Comparison of ENCODE assay signal across 1 cellular context in the genomic region with DNA sequence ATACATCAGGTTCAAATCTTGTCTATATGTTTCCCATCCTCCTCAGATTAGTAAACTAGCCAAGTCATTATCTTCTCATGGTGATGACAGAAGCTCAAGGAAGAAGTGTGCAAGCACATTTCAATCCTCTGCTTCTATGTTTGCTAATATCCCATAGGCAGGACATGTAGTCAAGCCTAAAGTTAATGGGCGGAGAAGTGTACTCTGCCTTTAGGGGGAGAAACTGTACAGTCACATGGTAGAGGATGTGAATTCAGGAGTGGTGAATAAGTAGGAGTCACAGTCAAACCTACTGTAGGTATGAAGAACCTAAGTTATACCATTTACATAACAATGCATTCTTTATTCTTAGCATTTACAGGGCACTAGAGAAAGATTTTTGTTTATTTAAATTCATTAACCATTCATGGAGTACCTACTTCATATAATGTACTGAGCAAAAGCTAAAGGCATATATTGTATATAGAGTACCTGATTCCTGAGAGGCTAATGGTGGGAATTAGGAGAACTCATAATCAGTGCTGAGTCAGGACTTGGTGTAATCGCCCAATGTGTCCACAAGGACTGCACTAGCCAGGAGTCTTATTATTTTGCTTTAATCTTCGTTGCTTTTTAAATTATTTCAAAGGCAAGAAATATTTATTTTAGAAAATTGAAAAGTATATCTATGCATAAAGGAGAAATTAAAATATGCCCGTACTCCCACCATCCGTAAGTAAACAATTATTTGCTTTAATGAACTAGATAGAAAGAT.
A peak's percentile ranks its signal among the peaks of the same experiment; 100 is the strongest.
TF ChIP-seq lines count a peak whose summit lies in the region.

No MANE protein-coding gene starts in this region.

TF ChIP-seq in IMR-90, 13 proteins besides CTCF, POLR2A, EP300 and RAD21:
- TF ChIP-seq MAZ (IDR thresholded peaks at IDR 0.05; ENCODE audit: borderline replicate concordance, low read depth, low read length) (no peak), NFE2L2 (IDR thresholded peaks at IDR 0.05; ENCODE audit: low read depth, low read length) (no peak), MXI1 (IDR thresholded peaks at IDR 0.05; ENCODE audit: borderline replicate concordance, low read depth, low read length) (no peak), MAFK (IDR thresholded peaks at IDR 0.05; ENCODE audit: low read depth, low read length) (peak; percentile 46; the same call in 1 of the 2 replicates), FOS (IDR thresholded peaks at IDR 0.05; ENCODE audit: low read depth, low read length) (no peak)
- TF ChIP-seq, protein P1, sequence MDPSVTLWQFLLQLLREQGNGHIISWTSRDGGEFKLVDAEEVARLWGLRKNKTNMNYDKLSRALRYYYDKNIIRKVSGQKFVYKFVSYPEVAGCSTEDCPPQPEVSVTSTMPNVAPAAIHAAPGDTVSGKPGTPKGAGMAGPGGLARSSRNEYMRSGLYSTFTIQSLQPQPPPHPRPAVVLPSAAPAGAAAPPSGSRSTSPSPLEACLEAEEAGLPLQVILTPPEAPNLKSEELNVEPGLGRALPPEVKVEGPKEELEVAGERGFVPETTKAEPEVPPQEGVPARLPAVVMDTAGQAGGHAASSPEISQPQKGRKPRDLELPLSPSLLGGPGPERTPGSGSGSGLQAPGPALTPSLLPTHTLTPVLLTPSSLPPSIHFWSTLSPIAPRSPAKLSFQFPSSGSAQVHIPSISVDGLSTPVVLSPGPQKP (IDR thresholded peaks at IDR 0.05; ENCODE audit: borderline replicate concordance, low read depth, low read length), result no peak
